ENCODE assay signal across 1 cellular context in the genomic region with DNA sequence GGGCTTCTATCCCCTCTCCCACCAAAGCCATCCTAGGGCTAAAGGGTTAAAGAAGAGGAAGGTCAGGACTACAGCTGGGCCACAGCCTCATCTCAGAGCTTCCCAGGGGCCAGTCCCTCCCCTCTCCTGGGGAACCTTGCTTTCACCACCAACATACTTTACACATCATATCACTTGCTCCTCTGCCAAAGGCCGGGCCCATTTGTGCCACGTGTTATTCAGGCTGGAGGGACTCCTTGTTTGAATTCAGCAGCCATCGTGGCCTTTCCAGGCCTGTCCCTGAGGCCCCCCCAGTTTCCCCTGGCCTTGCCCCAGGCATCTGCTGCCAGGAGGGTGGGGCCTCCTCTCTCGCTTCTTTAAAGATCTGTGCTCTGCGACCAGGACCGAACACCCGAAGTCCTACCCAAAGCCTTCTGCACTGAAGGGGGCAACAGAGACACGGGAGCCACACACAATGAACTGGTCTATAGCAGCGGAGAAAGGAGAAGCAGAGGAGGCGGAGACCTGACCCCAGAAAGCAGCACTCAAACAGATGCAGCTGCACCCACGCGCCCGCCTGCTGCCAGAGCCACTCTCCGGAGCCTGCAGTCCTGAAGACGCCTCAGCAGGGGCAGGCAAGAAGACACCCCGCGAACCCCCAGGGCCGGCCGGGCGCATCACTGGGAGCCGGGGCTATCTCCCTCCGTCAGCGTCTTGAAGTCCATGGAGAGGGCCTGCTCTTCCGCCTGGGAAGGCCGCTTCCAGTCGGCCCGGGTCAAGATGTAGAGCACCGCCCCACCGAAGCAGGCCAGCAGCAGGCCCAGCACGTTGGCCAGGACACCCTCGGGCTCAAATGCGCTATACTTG.
A peak's percentile ranks its signal among the peaks of the same experiment; 100 is the strongest.
TF ChIP-seq lines count a peak whose summit lies in the region.

No MANE protein-coding gene starts in this region.

TF ChIP-seq in K562, 482 proteins besides CTCF, POLR2A, EP300 and RAD21:
- no peak for TF ChIP-seq CHD2 (IDR thresholded peaks at IDR 0.05; ENCODE audit: low read depth, low read length)
- TF ChIP-seq, protein P1, sequence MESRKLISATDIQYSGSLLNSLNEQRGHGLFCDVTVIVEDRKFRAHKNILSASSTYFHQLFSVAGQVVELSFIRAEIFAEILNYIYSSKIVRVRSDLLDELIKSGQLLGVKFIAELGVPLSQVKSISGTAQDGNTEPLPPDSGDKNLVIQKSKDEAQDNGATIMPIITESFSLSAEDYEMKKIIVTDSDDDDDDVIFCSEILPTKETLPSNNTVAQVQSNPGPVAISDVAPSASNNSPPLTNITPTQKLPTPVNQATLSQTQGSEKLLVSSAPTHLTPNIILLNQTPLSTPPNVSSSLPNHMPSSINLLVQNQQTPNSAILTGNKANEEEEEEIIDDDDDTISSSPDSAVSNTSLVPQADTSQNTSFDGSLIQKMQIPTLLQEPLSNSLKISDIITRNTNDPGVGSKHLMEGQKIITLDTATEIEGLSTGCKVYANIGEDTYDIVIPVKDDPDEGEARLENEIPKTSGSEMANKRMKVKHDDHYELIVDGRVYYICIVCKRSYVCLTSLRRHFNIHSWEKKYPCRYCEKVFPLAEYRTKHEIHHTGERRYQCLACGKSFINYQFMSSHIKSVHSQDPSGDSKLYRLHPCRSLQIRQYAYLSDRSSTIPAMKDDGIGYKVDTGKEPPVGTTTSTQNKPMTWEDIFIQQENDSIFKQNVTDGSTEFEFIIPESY (CRISPR knock-in tag; IDR thresholded peaks at IDR 0.05) = peak; percentile 22; the same call in 1 of the 2 replicates
- no peak for TF ChIP-seq BCOR (IDR thresholded peaks at IDR 0.05)
- no peak for TF ChIP-seq NR2C2 (CRISPR knock-in tag; IDR thresholded peaks at IDR 0.05)
- peak; percentile 13; the same call in 1 of the 2 replicates for TF ChIP-seq NR2C2 (tag; IDR thresholded peaks at IDR 0.05)
- no peak for TF ChIP-seq ARID2 (IDR thresholded peaks at IDR 0.05)
- TF ChIP-seq, protein P2, sequence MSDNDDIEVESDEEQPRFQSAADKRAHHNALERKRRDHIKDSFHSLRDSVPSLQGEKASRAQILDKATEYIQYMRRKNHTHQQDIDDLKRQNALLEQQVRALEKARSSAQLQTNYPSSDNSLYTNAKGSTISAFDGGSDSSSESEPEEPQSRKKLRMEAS (CRISPR knock-in tag; IDR thresholded peaks at IDR 0.05) = peak; percentile 61; the same call in 1 of the 2 replicates
- TF ChIP-seq, protein P3, sequence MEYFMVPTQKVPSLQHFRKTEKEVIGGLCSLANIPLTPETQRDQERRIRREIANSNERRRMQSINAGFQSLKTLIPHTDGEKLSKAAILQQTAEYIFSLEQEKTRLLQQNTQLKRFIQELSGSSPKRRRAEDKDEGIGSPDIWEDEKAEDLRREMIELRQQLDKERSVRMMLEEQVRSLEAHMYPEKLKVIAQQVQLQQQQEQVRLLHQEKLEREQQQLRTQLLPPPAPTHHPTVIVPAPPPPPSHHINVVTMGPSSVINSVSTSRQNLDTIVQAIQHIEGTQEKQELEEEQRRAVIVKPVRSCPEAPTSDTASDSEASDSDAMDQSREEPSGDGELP (CRISPR knock-in tag; IDR thresholded peaks at IDR 0.05; ENCODE audit: borderline replicate concordance) = peak; percentile 10; the same call in 1 of the 2 replicates
- TF ChIP-seq, protein P4, sequence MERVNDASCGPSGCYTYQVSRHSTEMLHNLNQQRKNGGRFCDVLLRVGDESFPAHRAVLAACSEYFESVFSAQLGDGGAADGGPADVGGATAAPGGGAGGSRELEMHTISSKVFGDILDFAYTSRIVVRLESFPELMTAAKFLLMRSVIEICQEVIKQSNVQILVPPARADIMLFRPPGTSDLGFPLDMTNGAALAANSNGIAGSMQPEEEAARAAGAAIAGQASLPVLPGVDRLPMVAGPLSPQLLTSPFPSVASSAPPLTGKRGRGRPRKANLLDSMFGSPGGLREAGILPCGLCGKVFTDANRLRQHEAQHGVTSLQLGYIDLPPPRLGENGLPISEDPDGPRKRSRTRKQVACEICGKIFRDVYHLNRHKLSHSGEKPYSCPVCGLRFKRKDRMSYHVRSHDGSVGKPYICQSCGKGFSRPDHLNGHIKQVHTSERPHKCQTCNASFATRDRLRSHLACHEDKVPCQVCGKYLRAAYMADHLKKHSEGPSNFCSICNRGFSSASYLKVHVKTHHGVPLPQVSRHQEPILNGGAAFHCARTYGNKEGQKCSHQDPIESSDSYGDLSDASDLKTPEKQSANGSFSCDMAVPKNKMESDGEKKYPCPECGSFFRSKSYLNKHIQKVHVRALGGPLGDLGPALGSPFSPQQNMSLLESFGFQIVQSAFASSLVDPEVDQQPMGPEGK (CRISPR knock-in tag; IDR thresholded peaks at IDR 0.05; ENCODE audit: borderline replicate concordance) = no peak
- TF ChIP-seq NFRKB (IDR thresholded peaks at IDR 0.05; ENCODE audit: low read depth) = 0 out of 2 replicates have a peak, but pooled peaks have one; percentile 1
- TF ChIP-seq ZNF740 (CRISPR knock-in tag; IDR thresholded peaks at IDR 0.05) = 0 out of 2 replicates have a peak, but pooled peaks have one; percentile 32
- TF ChIP-seq ZNF740 (tag; IDR thresholded peaks at IDR 0.05) = no peak
- TF ChIP-seq VEZF1 (CRISPR knock-in tag; IDR thresholded peaks at IDR 0.05) = peak; percentile 1; the same call in 1 of the 2 replicates
- TF ChIP-seq ZNF644 (tag; IDR thresholded peaks at IDR 0.05; ENCODE audit: low read depth) = 0 out of 2 replicates have a peak, but pooled peaks have one; percentile 8
- 0 out of 2 replicates have a peak, but pooled peaks have one; percentile 3 for TF ChIP-seq POLR2G (IDR thresholded peaks at IDR 0.05; ENCODE audit: low read depth, low read length)
- TF ChIP-seq MGA (IDR thresholded peaks at IDR 0.05) = peak; percentile 36; the same call in 1 of the 2 replicates
- TF ChIP-seq GABPB2 (CRISPR knock-in tag; conservative IDR thresholded peaks at IDR 0.05) = no peak
- TF ChIP-seq KDM4B (IDR thresholded peaks at IDR 0.05; ENCODE audit: borderline replicate concordance in 2 of 2, low read depth in 1 of 2) = 0 out of 4 replicates have a peak, but pooled peaks of 1 of the 2 experiments have one; percentile 9
- no peak for TF ChIP-seq LEF1 (IDR thresholded peaks at IDR 0.05)
- no peak for TF ChIP-seq L3MBTL2 (IDR thresholded peaks at IDR 0.05)
- TF ChIP-seq MEF2D (tag; conservative IDR thresholded peaks at IDR 0.05; ENCODE audit: low read depth) = peak; percentile 14; the same call in 1 of the 2 replicates
- no peak for TF ChIP-seq BRCA1 (IDR thresholded peaks at IDR 0.05)
- TF ChIP-seq BRCA1 (CRISPR knock-in tag; IDR thresholded peaks at IDR 0.05) = no peak
- no peak for TF ChIP-seq MYC (IDR thresholded peaks at IDR 0.05; ENCODE audit: low read depth, low read length)
- 0 out of 2 replicates have a peak, but pooled peaks have one; percentile 10 for TF ChIP-seq MYC (CRISPR knock-in tag; IDR thresholded peaks at IDR 0.05; ENCODE audit: borderline replicate concordance, low read depth)
